ENCODE assay signal across 8 cellular contexts in genomic region chr11:44315947-44316387, GRCh38. TPM values are rescaled to one million over a fixed set of nuclear protein-coding genes. Genes with fewer than 3 reads are reported as not detected.
A peak's percentile ranks its signal among the peaks of the same experiment; 100 is the strongest.
DNase-seq lines count a peak whose midpoint lies in the region; ATAC-seq, FAIRE-seq and TF ChIP-seq lines count a peak whose summit lies in the region.

No MANE protein-coding gene starts in this region.

- TF ChIP-seq POLR2A in GM12891 (IDR thresholded peaks at IDR 0.05; ENCODE audit: low read depth, low read length) = no peak

- CTCF ChIA-PET in AG04449 (lab: Yijun Ruan, JAX) = interaction anchor here (1.3 kb wide), 1 partner anchor 182 kb away, joined by 4 read pairs; no protein-coding TSS in a partner anchor

- H3K4me3 Mint-ChIP-seq in HFFc6 = peak overlapping the region; percentile 22; the same call in 1 of the 2 replicates

- ATAC-seq in mucosa of descending colon = peak; percentile 13
- ATAC-seq in HG03469 (IDR thresholded peaks at IDR 0.05; ENCODE audit: unreplicated experiment) = no peak
- no peak for ATAC-seq in HG03571 (IDR thresholded peaks at IDR 0.05; ENCODE audit: unreplicated experiment)

- no peaks in the 10 kb centered on the region for H3K9me3 ChIP-seq in mucosa of descending colon

- no peaks in the 10 kb centered on the region for H3K4me1 Mint-ChIP-seq in HFFc6 (ENCODE audit: low read depth)

- no peaks in the 10 kb centered on the region for H3K36me3 Mint-ChIP-seq in HFFc6 (ENCODE audit: low read depth)

- intact Hi-C loops in mucosa of descending colon (cut with DNase I, micrococcal nuclease) = no loop called here

- no peaks in the 10 kb centered on the region for H3K9me3 Mint-ChIP-seq in HFFc6

- H3K36me3 ChIP-seq in mucosa of descending colon (ENCODE audit: low read depth) = no peaks in the 10 kb centered on the region

- TF ChIP-seq CTCF in AG04449 (IDR thresholded peaks at IDR 0.05; ENCODE audit: insufficient read depth, low read length, missing control alignments) = peak; percentile 17
- no peak for TF ChIP-seq CTCF in HFFc6 (IDR thresholded peaks at IDR 0.05)
- TF ChIP-seq CTCF in choroid plexus epithelial cell (conservative IDR thresholded peaks at IDR 0.05; ENCODE audit: low read depth, low read length) = no peak
- TF ChIP-seq CTCF in mucosa of descending colon (IDR thresholded peaks at IDR 0.05) = no peak

- DNase-seq in AG04449 (ENCODE audit: low read depth, low spot score) (no peak), HFFc6 (peak; percentile 14), choroid plexus epithelial cell (ENCODE audit: low read depth) (no peak), mucosa of descending colon (no peak), GM12891 (ENCODE audit: insufficient read length, low spot score) (no peak), NCI-H1694 treated with DMSO at 0.1 percent for 48 hours (lab: John Stamatoyannopoulos, UW) (no peak)

- H3K4me1 ChIP-seq in mucosa of descending colon (ENCODE audit: low read depth) = peaks cover 13% of the 10 kb centered on the region

- H3K27ac Mint-ChIP-seq in HFFc6 = no peak overlapping the region

- no peak for FAIRE-seq in GM12891 (lab: Jason Lieb, UNC)

- H3K4me3 ChIP-seq in AG04449 (ENCODE audit: low read depth, low read length) = peak overlapping the region; percentile 48
- H3K4me3 ChIP-seq in choroid plexus epithelial cell (ENCODE audit: low read depth, low read length) = peak overlapping the region; percentile 5
- no peak overlapping the region for H3K4me3 ChIP-seq in mucosa of descending colon

- H3K27me3 Mint-ChIP-seq in HFFc6 (ENCODE audit: insufficient read depth) = peaks cover 78% of the 10 kb centered on the region

- POLR2A ChIA-PET in AG04449 (lab: Yijun Ruan, JAX) = no interaction called here

TF ChIP-seq in GM12891, 5 proteins besides CTCF, POLR2A, EP300 and RAD21:
- no peak for TF ChIP-seq POLR2AphosphoS5 (IDR thresholded peaks at IDR 0.05; ENCODE audit: low read depth, low read length)
- no peak for TF ChIP-seq TAF1 (IDR thresholded peaks at IDR 0.05; ENCODE audit: low read depth, low read length)
- no peak for TF ChIP-seq SPI1 (IDR thresholded peaks at IDR 0.05; ENCODE audit: low read depth, low read length)
- no peak for TF ChIP-seq PAX5 (IDR thresholded peaks at IDR 0.05; ENCODE audit: insufficient read depth, low read length, severe bottlenecking)
- no peak for TF ChIP-seq POU2F2 (IDR thresholded peaks at IDR 0.05; ENCODE audit: low read depth, low read length)

RNA-seq across cellular contexts. Expression of gene ALX4, which starts 6.0 kb away (rescaled TPM):
- under 1 TPM; 0.02 to 0.13 (median 0.06) TPM for total RNA-seq in HFFc6 (2021; fragmentation: NEBNext Ultra II Directional; extraction: Animal tissue kit (Norgen Biotek cat#: 25700))
- total RNA-seq in mucosa of descending colon = not detected
- not detected for polyA plus RNA-seq in GM12891 (2012; ENCODE audit: low read depth, missing spikeins)
